In genomic region chr14:75258079-75258802, GRCh38 we compare ENCODE assay signal across 8 cellular contexts. TPM values are rescaled to one million over a fixed set of nuclear protein-coding genes. Genes with fewer than 3 reads are reported as not detected.
A peak's percentile ranks its signal among the peaks of the same experiment; 100 is the strongest.
DNase-seq lines count a peak whose midpoint lies in the region; ATAC-seq and TF ChIP-seq lines count a peak whose summit lies in the region.

No MANE protein-coding gene starts in this region.

- ATAC-seq in activated naive CD8-positive, alpha-beta T cell treated with anti-CD3 and anti-CD28 coated beads, Interleukin-2, amount 10 ng/mL, durations not matched to agents 7 days and 5 days (ENCODE audit: low read depth) = no peak
- ATAC-seq in GM18867 (IDR thresholded peaks at IDR 0.05; ENCODE audit: unreplicated experiment) = no peak

- H3K36me3 Mint-ChIP-seq in activated naive CD8-positive, alpha-beta T cell treated with anti-CD3 and anti-CD28 coated beads, Interleukin-2, amount 10 ng/mL, durations not matched to agents 7 days and 5 days = peaks cover 1% of the 10 kb centered on the region

- peak overlapping the region; percentile 97 for H3K4me3 Mint-ChIP-seq in activated naive CD8-positive, alpha-beta T cell treated with anti-CD3 and anti-CD28 coated beads, Interleukin-2, amount 10 ng/mL, durations not matched to agents 7 days and 5 days

- peaks cover 11% of the 10 kb centered on the region for H3K4me1 Mint-ChIP-seq in activated naive CD8-positive, alpha-beta T cell treated with anti-CD3 and anti-CD28 coated beads, Interleukin-2, amount 10 ng/mL, durations not matched to agents 7 days and 5 days

- peaks cover 44% of the 10 kb centered on the region for H3K27me3 Mint-ChIP-seq in activated naive CD8-positive, alpha-beta T cell treated with anti-CD3 and anti-CD28 coated beads, Interleukin-2, amount 10 ng/mL, durations not matched to agents 7 days and 5 days

- no peak for TF ChIP-seq CTCF in AG09319 (IDR thresholded peaks at IDR 0.05; ENCODE audit: low read depth, low read length)

- no peaks in the 10 kb centered on the region for H3K9me3 Mint-ChIP-seq in activated naive CD8-positive, alpha-beta T cell treated with anti-CD3 and anti-CD28 coated beads, Interleukin-2, amount 10 ng/mL, durations not matched to agents 7 days and 5 days

- DNase-seq in AG09319 (ENCODE audit: extremely low read depth, low read depth) (peak; percentile 82), HCEC 1CT (peak; percentile 26), inferior parietal cortex (ENCODE audit: extremely low spot score) (peak; percentile 43), stromal cell of bone marrow (ENCODE audit: low read depth) (peak; percentile 72), DMS 273 (lab: John Stamatoyannopoulos, UW; ENCODE audit: unreplicated experiment) (no peak)
- no peak for DNase-seq in activated naive CD8-positive, alpha-beta T cell treated with anti-CD3 and anti-CD28 coated beads, Interleukin-2, amount 10 ng/mL, durations not matched to agents 7 days and 5 days
- no peak for DNase-seq in activated CD4-positive, alpha-beta T cell treated with anti-CD3 and anti-CD28 coated beads for 48 hours

- POLR2A ChIA-PET in activated naive CD8-positive, alpha-beta T cell treated with anti-CD3 and anti-CD28 coated beads, Interleukin-2, amount 10 ng/mL, durations not matched to agents 7 days and 5 days (lab: Charles Lee) = interaction anchor here (0.6 to 2.5 kb wide), 12 partner anchors 9 to 233 kb away, joined by 3 to 44 read pairs (median 6); partner anchors contain the start of gene FOS

- H3K27ac Mint-ChIP-seq in activated naive CD8-positive, alpha-beta T cell treated with anti-CD3 and anti-CD28 coated beads, Interleukin-2, amount 10 ng/mL, durations not matched to agents 7 days and 5 days = peak overlapping the region; percentile 98

RNA-seq across cellular contexts. Expression of gene FOS, which starts 20.4 kb away (rescaled TPM):
- total RNA-seq in activated naive CD8-positive, alpha-beta T cell treated with anti-CD3 and anti-CD28 coated beads, Interleukin-2, amount 10 ng/mL, durations not matched to agents 7 days and 5 days = 10 to 100 TPM; 60.3 to 61.7 TPM

Comparison
In these comparisons a context has a peak if more than half of its experiments do, and no peak if none do; other contexts are left out.
1. DNase-seq: peak in AG09319 (single experiment), HCEC 1CT (single experiment), inferior parietal cortex (single experiment) and stromal cell of bone marrow (single experiment); none in activated naive CD8-positive, alpha-beta T cell treated with anti-CD3 and anti-CD28 coated beads, Interleukin-2, amount 10 ng/mL, durations not matched to agents 7 days and 5 days (single experiment), DMS 273 (single experiment) and activated CD4-positive, alpha-beta T cell treated with anti-CD3 and anti-CD28 coated beads for 48 hours (single experiment).